ENCODE assay signal across 8 cellular contexts in the genomic region with DNA sequence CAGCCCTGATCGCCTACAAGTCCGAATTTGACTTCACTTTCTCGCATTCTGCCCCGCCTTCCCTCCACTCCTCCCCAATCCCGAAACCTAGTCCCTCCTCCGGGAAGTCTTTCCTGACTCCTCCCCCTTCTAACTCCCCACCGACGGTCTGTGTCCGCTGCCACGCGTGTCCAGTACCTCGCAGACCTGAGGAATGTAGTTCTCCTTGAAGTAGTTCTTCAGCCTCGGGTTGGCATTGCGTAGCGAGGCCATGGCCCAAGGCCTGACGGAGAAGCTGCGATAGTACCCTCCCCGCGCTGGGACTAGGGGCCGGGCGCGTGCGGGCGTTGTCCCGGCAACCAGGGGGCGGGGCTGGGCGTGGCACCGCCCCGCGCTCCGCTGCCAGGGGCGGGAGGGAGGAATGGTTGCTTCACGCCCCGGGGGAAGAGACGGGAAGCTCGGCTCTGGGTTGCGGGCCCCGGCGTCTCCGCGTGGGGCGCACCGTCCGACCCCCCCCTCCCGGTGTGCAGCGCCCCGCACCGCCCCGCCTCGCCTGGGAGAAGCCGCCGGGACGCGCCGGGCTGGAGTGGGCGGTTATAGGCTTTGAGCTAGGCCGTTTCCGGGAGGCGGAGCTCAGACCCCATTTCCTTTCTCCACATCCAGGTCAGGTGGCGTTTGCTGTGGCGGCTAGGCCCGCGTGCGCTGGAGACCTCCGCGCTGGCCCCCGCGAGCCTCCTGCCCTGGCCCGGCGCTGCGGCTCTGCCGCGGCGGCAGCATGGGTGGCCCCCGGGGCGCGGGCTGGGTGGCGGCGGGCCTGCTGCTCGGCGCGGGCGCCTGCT. TPM values are rescaled to one million over a fixed set of nuclear protein-coding genes. Genes with fewer than 3 reads are reported as not detected.
DNase-seq lines count a peak whose midpoint lies in the region; ATAC-seq, FAIRE-seq and TF ChIP-seq lines count a peak whose summit lies in the region.

TSS of gene ARMC10 (plus strand) at position 622 of the 818 bp plus-strand sequence. CDS start at position 755, 133 bp downstream.
TSS of gene FBXL13 (minus strand) at position 278 of the 818 bp plus-strand sequence.

- peak within 1 kb of the TSS; percentile 66 to 97 for H3K9ac ChIP-seq in kidney (ENCODE audit: low read length in 2 of 2)

- peaks cover 22% of the 10 kb centered on the region for H3K4me1 Mint-ChIP-seq in central memory CD8-positive, alpha-beta T cell

- FAIRE-seq in kidney (lab: Jason Lieb, UNC), result no peak

- peak within 1 kb of the TSS; percentile 89 to 90 for H3K27ac ChIP-seq in kidney (ENCODE audit: low read depth in 2 of 2, low read length in 2 of 2)

- intact Hi-C loops in kidney (cut with DNase I), result no loop called here

- H3K36me3 ChIP-seq in kidney (ENCODE audit: control insufficient read depth in 1 of 2, insufficient read depth in 2 of 2, low read length in 2 of 2), result no peaks in the 10 kb centered on the region

- no peaks in the 10 kb centered on the region for H3K9me3 ChIP-seq in kidney (ENCODE audit: control insufficient read depth in 1 of 2, low read length in 2 of 2)

- H3K4me1 ChIP-seq in kidney (ENCODE audit: control insufficient read depth in 1 of 2, insufficient read depth in 1 of 2, low read depth in 1 of 2, low read length in 2 of 2), result peaks cover 0 to 4% of the 10 kb centered on the region in 2 donors

- peak; percentile 92 for ATAC-seq in GM19025 (IDR thresholded peaks at IDR 0.05; ENCODE audit: low read depth, unreplicated experiment)
- ATAC-seq in HG03280 (IDR thresholded peaks at IDR 0.05; ENCODE audit: unreplicated experiment), result peak; percentile 93
- ATAC-seq in central memory CD8-positive, alpha-beta T cell (replicated peaks; ENCODE audit: extremely low read depth, poor library complexity, severe bottlenecking), result peak; percentile 79

- H3K4me3 ChIP-seq in AG10803 (ENCODE audit: low read length), result peak within 1 kb of the TSS; percentile 96
- peak within 1 kb of the TSS; percentile 89 to 96 for H3K4me3 ChIP-seq in kidney (ENCODE audit: low read length in 2 of 2)

- peaks cover 6% of the 10 kb centered on the region for H3K36me3 Mint-ChIP-seq in central memory CD8-positive, alpha-beta T cell (ENCODE audit: insufficient read depth)

- 0 out of 2 replicates have a peak, but pooled peaks have one; percentile 5 for TF ChIP-seq CTCF in AG10803 (conservative IDR thresholded peaks at IDR 0.05; ENCODE audit: low read length)
- no peak for TF ChIP-seq CTCF in kidney (IDR thresholded peaks at IDR 0.05; ENCODE audit: borderline replicate concordance, extremely low read depth, insufficient read depth)

- H3K27ac Mint-ChIP-seq in central memory CD8-positive, alpha-beta T cell (ENCODE audit: low read depth), result peak within 1 kb of the TSS; percentile 81

- H3K4me3 Mint-ChIP-seq in central memory CD8-positive, alpha-beta T cell, result peak within 1 kb of the TSS; percentile 89

- DNase-seq in AG10803 (ENCODE audit: low read depth) (peak; percentile 87), NCI-H226 (peak; percentile 91), kidney (peak; percentile 95)
- peak; percentile 80 to 89 (median 86) for DNase-seq in activated CD4-positive, CD25-positive, alpha-beta regulatory T cell (lab: John Stamatoyannopoulos, UW)
- DNase-seq in central memory CD8-positive, alpha-beta T cell (ENCODE audit: low spot score in 2 of 2), result peak; percentile 82
- peak; percentile 81 to 91 for DNase-seq in stimulated activated CD4-positive, alpha-beta T cell treated with anti-CD3 and anti-CD28 coated beads, Interleukin-15, amount 100 ng/mL, for 1 hour (ENCODE audit: low read depth in 1 of 2, low spot score in 1 of 2)

- no peaks in the 10 kb centered on the region for H3K9me3 Mint-ChIP-seq in central memory CD8-positive, alpha-beta T cell

- H3K27me3 Mint-ChIP-seq in central memory CD8-positive, alpha-beta T cell, result no peaks in the 10 kb centered on the region

RNA-seq across cellular contexts. Expression of gene ARMC10, which starts in this region (rescaled TPM):
- 40.7 TPM for total RNA-seq in kidney
- 31.5 TPM for polyA plus RNA-seq in kidney (ENCODE audit: insufficient read depth, low read depth, low replicate concordance)

RNA-seq across cellular contexts. Expression of gene FBXL13, which starts in this region (rescaled TPM):
- 4.8 TPM for total RNA-seq in kidney
- polyA plus RNA-seq in kidney (ENCODE audit: insufficient read depth, low read depth, low replicate concordance), result 1.5 TPM

Comparison
In these comparisons a context has a peak if more than half of its experiments do, and no peak if none do; other contexts are left out.
1. Peak in every context shown above with its lines: DNase-seq, ATAC-seq, H3K4me3 ChIP-seq and H3K27ac ChIP-seq.